9 cellular contexts compared by ENCODE assay signal in genomic region chr19:10695401-10696398, GRCh38. TPM values are rescaled to one million over a fixed set of nuclear protein-coding genes. Genes with fewer than 3 reads are reported as not detected.
DNase-seq lines count a peak whose midpoint lies in the region; ATAC-seq and TF ChIP-seq lines count a peak whose summit lies in the region.
"Had no signal": no experiment of that assay in that cellular context is flagged by ENCODE, and none has a peak within 500 bp of the region (broad histone marks: within the 10 kb centered on the region; RNA-seq: fewer than 3 reads in every experiment).

No MANE protein-coding gene starts in this region.

- peak overlapping the region in 2 of 3 donors; percentile 9 to 46 for H3K4me3 ChIP-seq in breast epithelium
- peak overlapping the region; percentile 50; the same call in 1 of the 2 replicates for H3K4me3 ChIP-seq in iPS-20b (ENCODE audit: low read length)

- H3K9ac ChIP-seq in iPS-20b (ENCODE audit: low read depth, low read length): peak overlapping the region; percentile 66

- H3K9me3 Mint-ChIP-seq in WTC11: no peaks in the 10 kb centered on the region

- TF ChIP-seq POLR2A in breast epithelium (IDR thresholded peaks at IDR 0.05): no peak

- H3K9me3 ChIP-seq in breast epithelium: no peaks in the 10 kb centered on the region
- H3K9me3 ChIP-seq in iPS-20b (ENCODE audit: insufficient read depth, low read depth, low read length): no peaks in the 10 kb centered on the region

- DNase-seq in GF-D8 (lab: John Stamatoyannopoulos, UW): peak; percentile 68
- peak; percentile 94 for DNase-seq in NCI-H2196 treated with DMSO at 0.1 percent for 48 hours (lab: John Stamatoyannopoulos, UW; ENCODE audit: unreplicated experiment)
- DNase-seq in WTC11 (ENCODE audit: low spot score): peak; percentile 99
- peak; percentile 77 to 88 for DNase-seq in breast epithelium (ENCODE audit: low spot score in 2 of 2)
- DNase-seq in smooth muscle cell of the brain vasculature (ENCODE audit: low read depth, low spot score): peak; percentile 85

- H3K36me3 ChIP-seq in breast epithelium (no peaks in the 10 kb centered on the region), iPS-20b (ENCODE audit: insufficient read depth, low read depth, low read length) (peaks cover 21% of the 10 kb centered on the region)

- peaks cover 15% of the 10 kb centered on the region for H3K36me3 Mint-ChIP-seq in WTC11

- peak overlapping the region; percentile 98 for H3K27ac Mint-ChIP-seq in WTC11

- H3K27me3 ChIP-seq in breast epithelium: no peaks in the 10 kb centered on the region
- H3K27me3 ChIP-seq in iPS-20b (ENCODE audit: insufficient read depth, low read length): 0 out of 2 replicates have a peak, but pooled peaks cover 4% of the 10 kb centered on the region

- H3K27ac ChIP-seq in breast epithelium (no peak overlapping the region), iPS-20b (ENCODE audit: low read length) (no peak overlapping the region)
- H3K27ac ChIP-seq: skin epidermis had no signal

- intact Hi-C loops in breast epithelium (cut with DNase I; ENCODE audit: low total_unique reads): no loop called here

- peaks cover 5% of the 10 kb centered on the region for H3K27me3 Mint-ChIP-seq in WTC11 (ENCODE audit: low read depth)

- ATAC-seq in HG03039 (IDR thresholded peaks at IDR 0.05; ENCODE audit: unreplicated experiment): peak; percentile 53
- ATAC-seq in WTC11: peak; percentile 88
- ATAC-seq in HG02840 (IDR thresholded peaks at IDR 0.05; ENCODE audit: low FRiP score, unreplicated experiment): no peak

- no peak for TF ChIP-seq CTCF in WTC11 (IDR thresholded peaks at IDR 0.05)
- TF ChIP-seq CTCF in breast epithelium (IDR thresholded peaks at IDR 0.05): no peak

- peak overlapping the region; percentile 76 for H3K4me3 Mint-ChIP-seq in WTC11

- POLR2A ChIA-PET in WTC11 (lab: Charles Lee): interaction anchor here (0.5 to 2.0 kb wide), 9 partner anchors 15 to 299 kb away, joined by 3 to 6 read pairs (median 3); partner anchors contain the start of gene S1PR5

- peaks cover 22% of the 10 kb centered on the region for H3K4me1 Mint-ChIP-seq in WTC11

- CTCF ChIA-PET in WTC11 (lab: Charles Lee): interaction anchor here (0.7 to 3.3 kb wide), 21 partner anchors 22 to 437 kb away, joined by 3 to 26 read pairs (median 3); partner anchors contain the start of genes CDKN2D, DNM2, PDE4A and TMED1

- no peaks in the 10 kb centered on the region for H3K4me1 ChIP-seq in breast epithelium
- H3K4me1 ChIP-seq in iPS-20b (ENCODE audit: insufficient read depth, low read length): peaks cover 9% of the 10 kb centered on the region; the same call in 1 of the 2 replicates

TF ChIP-seq in WTC11, 78 proteins besides CTCF, POLR2A, EP300 and RAD21 (continues in another document):
- TF ChIP-seq NFATC4 (CRISPR knock-in tag; IDR thresholded peaks at IDR 0.05) (peak; percentile 7; the same call in 1 of the 2 replicates), NFE2L1 (CRISPR knock-in tag; IDR thresholded peaks at IDR 0.05) (no peak), MXD4 (CRISPR knock-in tag; IDR thresholded peaks at IDR 0.05; ENCODE audit: borderline replicate concordance) (no peak), TEAD4 (CRISPR knock-in tag; IDR thresholded peaks at IDR 0.05) (0 out of 2 replicates have a peak, but pooled peaks have one; percentile 17), E2F5 (CRISPR knock-in tag; IDR thresholded peaks at IDR 0.05) (peak; percentile 6; the same call in 1 of the 2 replicates), ZNF263 (CRISPR knock-in tag; IDR thresholded peaks at IDR 0.05; ENCODE audit: low read depth) (no peak), ZNF416 (CRISPR knock-in tag; IDR thresholded peaks at IDR 0.05) (0 out of 2 replicates have a peak, but pooled peaks have one; percentile 1), AFF4 (CRISPR knock-in tag; IDR thresholded peaks at IDR 0.05; ENCODE audit: borderline replicate concordance) (no peak), ERG (CRISPR knock-in tag; IDR thresholded peaks at IDR 0.05) (no peak), TP53 (CRISPR knock-in tag; IDR thresholded peaks at IDR 0.05) (peak; percentile 43; the same call in 1 of the 2 replicates), IRF1 (CRISPR knock-in tag; IDR thresholded peaks at IDR 0.05) (peak; percentile 89), OVOL2 (CRISPR knock-in tag; IDR thresholded peaks at IDR 0.05; ENCODE audit: borderline replicate concordance) (no peak), ZBTB43 (CRISPR knock-in tag; IDR thresholded peaks at IDR 0.05) (no peak), MLX (CRISPR knock-in tag; IDR thresholded peaks at IDR 0.05) (no peak)

RNA-seq across cellular contexts. Expression of gene QTRT1, which starts 5.5 kb away (rescaled TPM):
- total RNA-seq in WTC11 (2021) (67.6 to 72.6 TPM (median 69.6 TPM) in 3 replicates), breast epithelium (10 to 100 TPM; 29.0 to 47.5 (median 31.2) TPM)

RNA-seq across cellular contexts. Expression of gene DNM2, which starts 22.2 kb away (rescaled TPM):
- total RNA-seq in WTC11 (2021): 120 to 131 TPM (median 123 TPM) in 3 replicates
- total RNA-seq in breast epithelium: 10 to 100 TPM; 83.1 to 98.6 (median 84.5) TPM

RNA-seq across cellular contexts. Expression of gene ILF3, which starts 41.6 kb away (rescaled TPM):
- total RNA-seq in WTC11 (2021) (626 to 659 TPM (median 656 TPM) in 3 replicates), breast epithelium (100 to 1,000 TPM in 2 of 3 donors, 10 to 100 TPM in 1; 80.2 to 166 (median 115) TPM)
